ENCODE assay signal across 8 cellular contexts in the genomic region with DNA sequence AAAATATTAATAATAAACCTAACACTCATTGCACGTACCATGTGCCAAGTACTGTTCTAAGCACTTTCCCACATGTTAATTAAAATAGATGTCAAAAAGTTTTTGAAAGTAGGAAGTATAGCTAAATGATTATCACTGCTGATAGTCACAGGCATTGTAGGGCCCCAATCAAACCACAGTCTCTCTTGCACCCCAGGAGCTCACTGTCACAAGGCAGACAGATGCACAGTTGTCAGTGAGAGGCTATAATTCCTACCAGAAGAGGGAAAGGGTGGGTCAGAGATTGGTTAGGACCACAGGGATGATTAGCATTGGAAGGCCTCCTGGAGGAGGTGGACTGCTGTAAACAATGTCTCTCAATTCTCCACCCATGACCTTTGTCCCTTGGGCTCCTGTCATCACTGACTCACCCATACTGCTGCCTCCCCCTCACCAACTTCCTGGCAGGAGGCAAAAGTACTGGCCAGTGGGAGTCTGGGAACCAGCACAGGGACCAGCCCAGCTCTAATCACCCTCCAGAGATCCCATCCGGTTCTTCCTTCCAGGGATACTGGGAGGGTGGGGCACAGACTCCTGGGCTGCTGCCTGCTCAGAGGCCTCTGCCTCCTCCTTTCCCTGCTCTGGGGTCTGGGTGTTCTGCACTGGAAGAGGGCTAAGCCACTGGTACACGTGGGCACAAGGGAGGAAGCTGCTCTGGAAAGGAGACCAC. TPM values are rescaled to one million over a fixed set of nuclear protein-coding genes. Genes with fewer than 3 reads are reported as not detected.
DNase-seq lines count a peak whose midpoint lies in the region; ATAC-seq and TF ChIP-seq lines count a peak whose summit lies in the region.

No MANE protein-coding gene starts in this region.

- H3K9me3 ChIP-seq in CD4-positive, CD25-positive, alpha-beta regulatory T cell (ENCODE audit: control insufficient read depth in 2 of 2, low read length in 2 of 2) = no peaks in the 10 kb centered on the region
- H3K9me3 ChIP-seq in neutrophil = no peaks in the 10 kb centered on the region

- peaks cover 9% of the 10 kb centered on the region for H3K27me3 Mint-ChIP-seq in CD4-positive, CD25-positive, alpha-beta regulatory T cell

- no peak for TF ChIP-seq CTCF in VCaP (conservative IDR thresholded peaks at IDR 0.05)
- no peak for TF ChIP-seq CTCF in neutrophil (IDR thresholded peaks at IDR 0.05)

- peaks cover 5 to 67% (median 41%) of the 10 kb centered on the region in 4 donors for H3K4me1 Mint-ChIP-seq in CD4-positive, CD25-positive, alpha-beta regulatory T cell

- no peak for ATAC-seq in CD4-positive, CD25-positive, alpha-beta regulatory T cell (ENCODE audit: low read depth in 2 of 2)
- ATAC-seq in HG03175 (IDR thresholded peaks at IDR 0.05; ENCODE audit: unreplicated experiment) = peak; percentile 7

- H3K4me3 Mint-ChIP-seq in CD4-positive, CD25-positive, alpha-beta regulatory T cell = peak overlapping the region; percentile 95 to 99 (median 97)

- H3K9me3 Mint-ChIP-seq in CD4-positive, CD25-positive, alpha-beta regulatory T cell = no peaks in the 10 kb centered on the region

- H3K4me1 ChIP-seq in CD4-positive, CD25-positive, alpha-beta regulatory T cell (ENCODE audit: control insufficient read depth, insufficient read depth, low read length, poor library complexity, severe bottlenecking) = peaks cover 58% of the 10 kb centered on the region
- H3K4me1 ChIP-seq in neutrophil (ENCODE audit: control insufficient read depth in 1 of 2, insufficient read depth in 1 of 2, low read depth in 1 of 2, low read length in 1 of 2) = peaks cover 69 to 76% of the 10 kb centered on the region in 2 experiments

- peak overlapping the region; percentile 98 for H3K27ac ChIP-seq in CD4-positive, CD25-positive, alpha-beta regulatory T cell (ENCODE audit: insufficient read depth, low read length, poor library complexity, severe bottlenecking)
- H3K27ac ChIP-seq in VCaP (peak overlapping the region; percentile 96), neutrophil (peak overlapping the region; percentile 100)

- H3K4me3 ChIP-seq in CD4-positive, CD25-positive, alpha-beta regulatory T cell (ENCODE audit: low read depth, low read length) = peak overlapping the region; percentile 54
- H3K4me3 ChIP-seq in neutrophil (ENCODE audit: low read depth in 1 of 2, low read length in 1 of 2) = peak overlapping the region; percentile 73 to 84

- DNase-seq in CD4-positive, CD25-positive, alpha-beta regulatory T cell = peak in 1 of 3 donors; percentile 42
- DNase-seq in fibroblast of peridontal ligament (ENCODE audit: extremely low read depth) (peak; percentile 87), NCI-H2227 (lab: John Stamatoyannopoulos, UW; ENCODE audit: unreplicated experiment) (no peak), inferior parietal cortex (ENCODE audit: extremely low spot score) (no peak)
- no peak for DNase-seq in stimulated activated CD4-positive, alpha-beta T cell treated with anti-CD3 and anti-CD28 coated beads, Interleukin-12 subunit alpha, Interleukin-12 subunit beta, amount 100 ng/mL, for 4 hours

- H3K36me3 Mint-ChIP-seq in CD4-positive, CD25-positive, alpha-beta regulatory T cell = no peaks in the 10 kb centered on the region

- H3K27ac Mint-ChIP-seq in CD4-positive, CD25-positive, alpha-beta regulatory T cell = peak overlapping the region; percentile 97 to 100 (median 98)

- no peaks in the 10 kb centered on the region for H3K36me3 ChIP-seq in CD4-positive, CD25-positive, alpha-beta regulatory T cell (ENCODE audit: control insufficient read depth, insufficient read depth, low read length)
- peaks cover 11% of the 10 kb centered on the region for H3K36me3 ChIP-seq in neutrophil

- no peaks in the 10 kb centered on the region for H3K27me3 ChIP-seq in CD4-positive, CD25-positive, alpha-beta regulatory T cell (ENCODE audit: control insufficient read depth, insufficient read depth, low read length)
- no peaks in the 10 kb centered on the region for H3K27me3 ChIP-seq in neutrophil

RNA-seq across cellular contexts. Expression of gene POLD4, which starts 1.1 kb away (rescaled TPM):
- total RNA-seq in CD4-positive, CD25-positive, alpha-beta regulatory T cell = 60.6 TPM
- 100 to 1,000 TPM; 103 to 127 (median 118) TPM for polyA plus RNA-seq in CD4-positive, CD25-positive, alpha-beta regulatory T cell

RNA-seq across cellular contexts. Expression of gene CLCF1, which starts 18.9 kb away (rescaled TPM):
- total RNA-seq in CD4-positive, CD25-positive, alpha-beta regulatory T cell = 3.0 TPM
- polyA plus RNA-seq in CD4-positive, CD25-positive, alpha-beta regulatory T cell = 1 to 10 TPM in 1 of 4 donors, under 1 TPM in 3; 0.10 to 1.3 (median 0.40) TPM

RNA-seq across cellular contexts. Expression of gene RAD9A, which starts 37.3 kb away (rescaled TPM):
- total RNA-seq in CD4-positive, CD25-positive, alpha-beta regulatory T cell = 27.5 TPM
- polyA plus RNA-seq in CD4-positive, CD25-positive, alpha-beta regulatory T cell = 1 to 10 TPM; 3.5 to 6.7 (median 6.4) TPM

RNA-seq across cellular contexts. Expression of gene PPP1CA, which starts 47.2 kb away (rescaled TPM):
- 160 TPM for total RNA-seq in CD4-positive, CD25-positive, alpha-beta regulatory T cell
- 100 to 1,000 TPM; 547 to 762 (median 622) TPM for polyA plus RNA-seq in CD4-positive, CD25-positive, alpha-beta regulatory T cell

RNA-seq across cellular contexts. Expression of gene TBC1D10C, which starts 49.4 kb away (rescaled TPM):
- 312 TPM for total RNA-seq in CD4-positive, CD25-positive, alpha-beta regulatory T cell
- polyA plus RNA-seq in CD4-positive, CD25-positive, alpha-beta regulatory T cell = 100 to 1,000 TPM; 328 to 504 (median 378) TPM
